In genomic region chr20:40688129-40689099, GRCh38 we compare ENCODE assay signal across 8 cellular contexts. TPM values are rescaled to one million over a fixed set of nuclear protein-coding genes. Genes with fewer than 3 reads are reported as not detected.
DNase-seq lines count a peak whose midpoint lies in the region; ATAC-seq and TF ChIP-seq lines count a peak whose summit lies in the region.

No MANE protein-coding gene starts in this region.

- H3K9me3 Mint-ChIP-seq in natural killer cell, result no peaks in the 10 kb centered on the region

- peak overlapping the region; percentile 79 for H3K4me3 Mint-ChIP-seq in natural killer cell

- intact Hi-C loops in natural killer cell (cut with micrococcal nuclease), result no loop called here

- no peak for TF ChIP-seq CTCF in Peyer's patch (IDR thresholded peaks at IDR 0.05)
- TF ChIP-seq CTCF in epithelial cell of proximal tubule (conservative IDR thresholded peaks at IDR 0.05; ENCODE audit: low read depth, low read length), result no peak
- no peak for TF ChIP-seq CTCF in natural killer cell (IDR thresholded peaks at IDR 0.05)

- H3K27ac ChIP-seq in Peyer's patch, result peak overlapping the region; percentile 68 to 96 (median 78)

- peaks cover 0 to 10% (median 0%) of the 10 kb centered on the region in 3 donors for H3K36me3 ChIP-seq in Peyer's patch

- peaks cover 51 to 56% of the 10 kb centered on the region in 2 donors for H3K27me3 Mint-ChIP-seq in natural killer cell (ENCODE audit: low read depth in 2 of 2)

- peaks cover 0 to 26% of the 10 kb centered on the region in 2 donors for H3K4me1 Mint-ChIP-seq in natural killer cell

- no peak for TF ChIP-seq POLR2A in Peyer's patch (IDR thresholded peaks at IDR 0.05)

- peaks cover 0 to 26% (median 12%) of the 10 kb centered on the region in 4 donors for H3K4me1 ChIP-seq in Peyer's patch

- peaks cover 0 to 20% of the 10 kb centered on the region in 2 donors for H3K27me3 ChIP-seq in Peyer's patch

- peak; percentile 37 for DNase-seq in Daoy (ENCODE audit: low read depth)
- no peak for DNase-seq in Peyer's patch
- no peak for DNase-seq in epithelial cell of proximal tubule (ENCODE audit: low read depth)
- DNase-seq in natural killer cell, result no peak
- no peak for DNase-seq in NCI-H1694 treated with DMSO at 0.1 percent for 48 hours (lab: John Stamatoyannopoulos, UW)

- H3K9me3 ChIP-seq in Peyer's patch, result no peaks in the 10 kb centered on the region

- no peaks in the 10 kb centered on the region for H3K36me3 Mint-ChIP-seq in natural killer cell

- H3K4me3 ChIP-seq in Peyer's patch (peak overlapping the region; percentile 27 to 73 (median 50)), epithelial cell of proximal tubule (ENCODE audit: low read depth, low read length) (peak overlapping the region; percentile 60)

- H3K27ac Mint-ChIP-seq in natural killer cell, result no peak overlapping the region

- no peak for ATAC-seq in natural killer cell
- ATAC-seq in GM18861 (IDR thresholded peaks at IDR 0.05; ENCODE audit: unreplicated experiment), result no peak
- no peak for ATAC-seq in GM18870 (IDR thresholded peaks at IDR 0.05; ENCODE audit: unreplicated experiment)
- ATAC-seq in GM19397 (IDR thresholded peaks at IDR 0.05; ENCODE audit: unreplicated experiment), result no peak

RNA-seq across cellular contexts. Expression of gene MAFB, which starts 0.6 kb away (rescaled TPM):
- 0.97 and 1.1 TPM in 2 replicates for total RNA-seq in Daoy (2014; rRNA removed; shearing (Covaris generic))
- 10 to 100 TPM in 3 of 4 donors, 1 to 10 TPM in 1; 4.6 to 21.5 (median 16.9) TPM for total RNA-seq in Peyer's patch
- 0.12 TPM in 1 of 2 replicates, not detected in the other for total RNA-seq in epithelial cell of proximal tubule
- total RNA-seq in natural killer cell, result 10 to 100 TPM; 10.3 to 38.9 (median 19.7) TPM
